Comparison of ENCODE assay signal across 2 cellular contexts in genomic region chr2:49753344-49753930, GRCh38.
TF ChIP-seq lines count a peak whose summit lies in the region.

No MANE protein-coding gene starts in this region.

TF ChIP-seq in HEK293, 187 proteins besides CTCF, POLR2A, EP300 and RAD21:
- peak; percentile 43; the same call in 1 of the 2 replicates for TF ChIP-seq TCF7L2 (IDR thresholded peaks at IDR 0.05; ENCODE audit: borderline replicate concordance, low read depth, low read length)
- TF ChIP-seq ZNF214 (tag by site-specific recombination; IDR thresholded peaks at IDR 0.05; ENCODE audit: borderline replicate concordance): no peak
- TF ChIP-seq TRIM28 (IDR thresholded peaks at IDR 0.05; ENCODE audit: borderline replicate concordance, low read length): peak; percentile 74; the same call in 1 of the 2 replicates
TF ChIP-seq in HEK293: peak in this region for 2.

TF ChIP-seq in GM23338, 12 proteins besides CTCF, POLR2A, EP300 and RAD21:
- TF ChIP-seq EZH2 (IDR thresholded peaks at IDR 0.05; ENCODE audit: low read depth, unreplicated experiment) (no peak), REST (IDR thresholded peaks at IDR 0.05; ENCODE audit: unreplicated experiment) (no peak), EZH2phosphoT487 (IDR thresholded peaks at IDR 0.05; ENCODE audit: unreplicated experiment) (no peak), NANOG (IDR thresholded peaks at IDR 0.05; ENCODE audit: borderline replicate concordance) (no peak), ZNF331 (CRISPR knock-in tag; IDR thresholded peaks at IDR 0.05; ENCODE audit: low read depth) (no peak), ZNF114 (CRISPR knock-in tag; IDR thresholded peaks at IDR 0.05) (no peak), ETS1 (IDR thresholded peaks at IDR 0.05) (no peak), CREB1 (CRISPR knock-in tag; IDR thresholded peaks at IDR 0.05; ENCODE audit: low read depth) (no peak), JUNB (IDR thresholded peaks at IDR 0.05; ENCODE audit: unreplicated experiment) (no peak), ZNF462 (CRISPR knock-in tag; IDR thresholded peaks at IDR 0.05) (no peak), STAT1 (IDR thresholded peaks at IDR 0.05; ENCODE audit: unreplicated experiment) (no peak), POLR2AphosphoS5 (IDR thresholded peaks at IDR 0.05; ENCODE audit: low read depth) (no peak)
